Comparison of ENCODE assay signal across 1 cellular context in genomic region chr10:124736491-124737136, GRCh38.
TF ChIP-seq lines count a peak whose summit lies in the region.

No MANE protein-coding gene starts in this region.

TF ChIP-seq in HepG2, 621 proteins besides CTCF, POLR2A, EP300 and RAD21 (continued from another document and continues in another):
- no peak for TF ChIP-seq ZNF512 (CRISPR knock-in tag; IDR thresholded peaks at IDR 0.05)
- TF ChIP-seq MNT (IDR thresholded peaks at IDR 0.05), result no peak
- TF ChIP-seq ZNF317 (CRISPR knock-in tag; IDR thresholded peaks at IDR 0.05), result no peak
- TF ChIP-seq RXRB (CRISPR knock-in tag; IDR thresholded peaks at IDR 0.05; ENCODE audit: borderline replicate concordance), result 0 out of 2 replicates have a peak, but pooled peaks have one; percentile 31
- TF ChIP-seq ZNF605 (CRISPR knock-in tag; IDR thresholded peaks at IDR 0.05), result 0 out of 2 replicates have a peak, but pooled peaks have one; percentile 36
- TF ChIP-seq BCL6 (CRISPR knock-in tag; IDR thresholded peaks at IDR 0.05), result peak; percentile 89
- no peak for TF ChIP-seq ZNF589 (CRISPR knock-in tag; conservative IDR thresholded peaks at IDR 0.05)
- no peak for TF ChIP-seq CCDC6 (CRISPR knock-in tag; IDR thresholded peaks at IDR 0.05)
- TF ChIP-seq SP140L (CRISPR knock-in tag; IDR thresholded peaks at IDR 0.05; ENCODE audit: borderline replicate concordance), result no peak
- TF ChIP-seq TFAP4 (IDR thresholded peaks at IDR 0.05; ENCODE audit: borderline replicate concordance, low read depth), result peak; percentile 59; the same call in 1 of the 2 replicates
- no peak for TF ChIP-seq ZNF713 (CRISPR knock-in tag; IDR thresholded peaks at IDR 0.05)
- peak; percentile 28; the same call in 1 of the 2 replicates for TF ChIP-seq THRA (CRISPR knock-in tag; IDR thresholded peaks at IDR 0.05; ENCODE audit: borderline replicate concordance)
- peak; percentile 53; the same call in 1 of the 2 replicates for TF ChIP-seq ZBTB33 (CRISPR knock-in tag; IDR thresholded peaks at IDR 0.05)
- TF ChIP-seq HIC2 (CRISPR knock-in tag; IDR thresholded peaks at IDR 0.05; ENCODE audit: low read depth), result no peak
- TF ChIP-seq ELF4 (CRISPR knock-in tag; IDR thresholded peaks at IDR 0.05; ENCODE audit: borderline replicate concordance), result no peak
- TF ChIP-seq MZF1 (CRISPR knock-in tag; IDR thresholded peaks at IDR 0.05; ENCODE audit: borderline replicate concordance), result no peak
- no peak for TF ChIP-seq TP53 (CRISPR knock-in tag; conservative IDR thresholded peaks at IDR 0.05)
- TF ChIP-seq NFKB2 (CRISPR knock-in tag; IDR thresholded peaks at IDR 0.05; ENCODE audit: borderline replicate concordance), result no peak
- no peak for TF ChIP-seq SOX6 (IDR thresholded peaks at IDR 0.05)
- TF ChIP-seq SOX6 (CRISPR knock-in tag; IDR thresholded peaks at IDR 0.05), result peak; percentile 23; the same call in 1 of the 2 replicates
- no peak for TF ChIP-seq HNRNPLL (IDR thresholded peaks at IDR 0.05; ENCODE audit: low read depth, low read length, poor library complexity, severe bottlenecking)
- TF ChIP-seq ZNF382 (CRISPR knock-in tag; IDR thresholded peaks at IDR 0.05; ENCODE audit: borderline replicate concordance), result no peak
- peak; percentile 36; the same call in 1 of the 2 replicates for TF ChIP-seq ZFX (CRISPR knock-in tag; IDR thresholded peaks at IDR 0.05; ENCODE audit: low read depth)
- TF ChIP-seq RFXAP (CRISPR knock-in tag; IDR thresholded peaks at IDR 0.05; ENCODE audit: borderline replicate concordance), result no peak
- no peak for TF ChIP-seq ZBTB10 (CRISPR knock-in tag; IDR thresholded peaks at IDR 0.05; ENCODE audit: borderline replicate concordance)
- no peak for TF ChIP-seq ZNF720 (CRISPR knock-in tag; IDR thresholded peaks at IDR 0.05)
- TF ChIP-seq GTF2F1 (IDR thresholded peaks at IDR 0.05; ENCODE audit: low read length), result no peak
- no peak for TF ChIP-seq REL (CRISPR knock-in tag; conservative IDR thresholded peaks at IDR 0.05)
- no peak for TF ChIP-seq HNRNPL (IDR thresholded peaks at IDR 0.05; ENCODE audit: low read depth, low read length)
- TF ChIP-seq ZMAT5 (CRISPR knock-in tag; IDR thresholded peaks at IDR 0.05; ENCODE audit: borderline replicate concordance, low read depth), result no peak
- no peak for TF ChIP-seq ISL2 (CRISPR knock-in tag; IDR thresholded peaks at IDR 0.05)
- no peak for TF ChIP-seq ZNF12 (CRISPR knock-in tag; IDR thresholded peaks at IDR 0.05)
- TF ChIP-seq ZSCAN25 (CRISPR knock-in tag; IDR thresholded peaks at IDR 0.05), result peak; percentile 80
- TF ChIP-seq MXD3 (CRISPR knock-in tag; IDR thresholded peaks at IDR 0.05), result no peak
- peak; percentile 88 for TF ChIP-seq RARA (CRISPR knock-in tag; IDR thresholded peaks at IDR 0.05)
- TF ChIP-seq ZUFSP (CRISPR knock-in tag; IDR thresholded peaks at IDR 0.05; ENCODE audit: borderline replicate concordance), result no peak
- no peak for TF ChIP-seq ATF7 (IDR thresholded peaks at IDR 0.05)
- TF ChIP-seq ATF7 (CRISPR knock-in tag; IDR thresholded peaks at IDR 0.05), result no peak
- 0 out of 2 replicates have a peak, but pooled peaks have one; percentile 47 for TF ChIP-seq ZNF607 (CRISPR knock-in tag; IDR thresholded peaks at IDR 0.05; ENCODE audit: borderline replicate concordance)
- no peak for TF ChIP-seq MTF1 (CRISPR knock-in tag; IDR thresholded peaks at IDR 0.05)
- no peak for TF ChIP-seq PHF8 (CRISPR knock-in tag; IDR thresholded peaks at IDR 0.05)
- TF ChIP-seq MIER3 (CRISPR knock-in tag; IDR thresholded peaks at IDR 0.05; ENCODE audit: borderline replicate concordance), result no peak
- TF ChIP-seq AHDC1 (CRISPR knock-in tag; IDR thresholded peaks at IDR 0.05; ENCODE audit: borderline replicate concordance), result no peak
